ENCODE assay signal across 23 cellular contexts in genomic region chr7:130226333-130226732, GRCh38. TPM values are rescaled to one million over a fixed set of nuclear protein-coding genes. Genes with fewer than 3 reads are reported as not detected.
"Had no signal": no experiment of that assay in that cellular context is flagged by ENCODE, and none has a peak within 500 bp of the region (broad histone marks: within the 10 kb centered on the region; RNA-seq: fewer than 3 reads in every experiment).

No MANE protein-coding gene starts in this region.

- H3K27me3 Mint-ChIP-seq: naive thymus-derived CD8-positive, alpha-beta T cell had no signal

- H3K4me1 Mint-ChIP-seq: naive thymus-derived CD8-positive, alpha-beta T cell had no signal

- H3K27me3 ChIP-seq: dorsolateral prefrontal cortex, gastrocnemius medialis, heart right ventricle, sigmoid colon, stomach, transverse colon had no signal

- H3K27ac Mint-ChIP-seq: naive thymus-derived CD8-positive, alpha-beta T cell had no signal

- DNase-seq: cortex of kidney; dorsolateral prefrontal cortex; effector memory CD4-positive, alpha-beta T cell; gastrocnemius medialis; heart right ventricle; hypothalamus; kidney glomerular epithelial cell; mucosa of descending colon; naive thymus-derived CD8-positive, alpha-beta T cell; sigmoid colon; stimulated activated CD4-positive, alpha-beta T cell treated with anti-CD3 and anti-CD28 coated beads, Interleukin-12 subunit alpha, Interleukin-12 subunit beta, amount 100 ng/mL, for 4 hours; stimulated activated naive CD4-positive, alpha-beta T cell; stomach; substantia nigra; transverse colon had no signal

- H3K9me3 ChIP-seq: gastrocnemius medialis, mucosa of descending colon, sigmoid colon, thoracic aorta, transverse colon had no signal

- ATAC-seq: esophagus mucosa; gastrocnemius medialis; heart right ventricle; mucosa of descending colon; naive thymus-derived CD8-positive, alpha-beta T cell had no signal

- H3K27ac ChIP-seq: gastrocnemius medialis, heart right ventricle, sigmoid colon, skin epidermis, stomach, thoracic aorta, transverse colon had no signal

- H3K4me3 Mint-ChIP-seq: naive thymus-derived CD8-positive, alpha-beta T cell had no signal

- H3K4me3 ChIP-seq: dorsolateral prefrontal cortex, gastrocnemius medialis, heart right ventricle, mucosa of descending colon, sigmoid colon, skin epidermis, stomach, thoracic aorta, transverse colon had no signal

- H3K36me3 Mint-ChIP-seq: naive thymus-derived CD8-positive, alpha-beta T cell had no signal

- H3K36me3 ChIP-seq: gastrocnemius medialis, heart right ventricle, sigmoid colon, stomach, thoracic aorta, transverse colon had no signal

- H3K4me1 ChIP-seq: gastrocnemius medialis had no signal

RNA-seq across cellular contexts. Expression of gene SSMEM1, which starts 18.7 kb away (rescaled TPM):
- total RNA-seq: esophagus mucosa; gastrocnemius medialis; heart right ventricle; liver; lung microvascular endothelial cell; mucosa of descending colon; naive thymus-derived CD8-positive, alpha-beta T cell; pulmonary artery endothelial cell; sigmoid colon; stomach; thoracic aorta; transverse colon; ureter had no signal
- polyA plus RNA-seq: heart right ventricle; liver; naive thymus-derived CD8-positive, alpha-beta T cell; sigmoid colon; stomach had no signal

RNA-seq across cellular contexts. Expression of gene CPA2, which starts 40.3 kb away (rescaled TPM):
- total RNA-seq: esophagus mucosa; fibroblast of villous mesenchyme; gastrocnemius medialis; liver; lung microvascular endothelial cell; naive thymus-derived CD8-positive, alpha-beta T cell; pulmonary artery endothelial cell; sigmoid colon; ureter had no signal
- polyA plus RNA-seq: liver; naive thymus-derived CD8-positive, alpha-beta T cell had no signal
